16 cellular contexts compared by ENCODE assay signal in the genomic region with DNA sequence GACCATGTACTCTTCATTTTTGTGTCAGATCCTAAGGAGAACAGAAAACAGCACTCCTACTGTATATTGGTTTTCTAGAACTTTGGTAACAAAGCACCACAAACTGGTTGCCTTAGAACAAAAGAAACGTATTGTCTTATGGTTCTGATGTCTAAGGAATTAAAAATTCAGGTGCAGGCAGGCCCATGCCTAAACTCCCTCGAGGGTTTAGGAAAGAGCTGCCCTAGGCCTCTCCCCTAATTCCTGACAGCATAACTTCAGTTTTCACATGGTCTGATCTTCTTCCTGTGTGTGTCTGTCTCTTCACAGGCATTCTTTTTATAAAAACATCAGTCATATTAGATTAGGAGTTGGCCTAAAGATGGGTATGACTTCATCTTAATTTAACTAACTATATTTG.
DNase-seq lines count a peak whose midpoint lies in the region; ATAC-seq and TF ChIP-seq lines count a peak whose summit lies in the region.
"Had no signal": no experiment of that assay in that cellular context is flagged by ENCODE, and none has a peak within 500 bp of the region (broad histone marks: within the 10 kb centered on the region; RNA-seq: fewer than 3 reads in every experiment).

No MANE protein-coding gene starts in this region.

- no peak overlapping the region for H2BK12ac ChIP-seq in neuronal stem cell (ENCODE audit: low read length)

- no peak overlapping the region for H2BK15ac ChIP-seq in neuronal stem cell (ENCODE audit: low read length)

- H2BK120ac ChIP-seq in neuronal stem cell (ENCODE audit: low read depth, low read length): no peak overlapping the region

- TF ChIP-seq CTCF in choroid plexus epithelial cell (conservative IDR thresholded peaks at IDR 0.05; ENCODE audit: low read depth, low read length) (no peak), foreskin keratinocyte (conservative IDR thresholded peaks at IDR 0.05) (no peak), dorsolateral prefrontal cortex (IDR thresholded peaks at IDR 0.05 in 54 of 56, conservative IDR thresholded peaks at IDR 0.05 in 2 of 56; ENCODE audit: low read depth in 1 of 56, partially characterized antibody in 56 of 56) (no peak)

- H3K9me3 ChIP-seq in neuronal stem cell (replicated peaks in 1 of 2; ENCODE audit: control insufficient read depth in 2 of 2, insufficient read depth in 1 of 2, low read depth in 1 of 2, low read length in 2 of 2): no peaks in the 10 kb centered on the region

- H2BK5ac ChIP-seq in neuronal stem cell (ENCODE audit: low read length): no peak overlapping the region

- no peak overlapping the region for H3K4me2 ChIP-seq in neuronal stem cell (ENCODE audit: insufficient read depth, low read length, poor library complexity, severe bottlenecking)
- H3K4me2 ChIP-seq: GM23338 had no signal

- DNase-seq in choroid plexus epithelial cell (ENCODE audit: low read depth) (peak; percentile 2), foreskin keratinocyte (peak; percentile 68 to 84), neuronal stem cell (ENCODE audit: low spot score) (no peak), dorsolateral prefrontal cortex (no peak)
- DNase-seq: C1 segment of cervical spinal cord; Calu3; CD4-positive, alpha-beta memory T cell; COR-L47; DMS53; DMS79 treated with DMSO at 0.1 percent for 48 hours; GF-D8; H9 had no signal

- no peak overlapping the region for H2AK5ac ChIP-seq in neuronal stem cell (ENCODE audit: low read depth, low read length)

- H3K4me3 ChIP-seq in choroid plexus epithelial cell (ENCODE audit: low read depth, low read length) (no peak overlapping the region), neuronal stem cell (ENCODE audit: low read length in 2 of 2) (no peak overlapping the region), dorsolateral prefrontal cortex (no peak overlapping the region)
- H3K4me3 ChIP-seq: GM23338 had no signal

- H3K23ac ChIP-seq in neuronal stem cell (ENCODE audit: low read depth, low read length, poor library complexity): no peak overlapping the region

- peak overlapping the region; percentile 7 for H2AFZ ChIP-seq in neuronal stem cell (ENCODE audit: low read length)

- no peak overlapping the region for H3K9ac ChIP-seq in neuronal stem cell (ENCODE audit: low read depth, low read length, poor library complexity)

- H3K27ac ChIP-seq in foreskin keratinocyte: peak overlapping the region; percentile 3
- no peak overlapping the region for H3K27ac ChIP-seq in neuronal stem cell (replicated peaks; ENCODE audit: low read length)
- no peak overlapping the region for H3K27ac ChIP-seq in dorsolateral prefrontal cortex

- no peak overlapping the region for H3K18ac ChIP-seq in neuronal stem cell (ENCODE audit: low read length)

- no peaks in the 10 kb centered on the region for H3K27me3 ChIP-seq in foreskin keratinocyte
- no peaks in the 10 kb centered on the region for H3K27me3 ChIP-seq in neuronal stem cell (ENCODE audit: control insufficient read depth in 3 of 3, insufficient read depth in 3 of 3, low read depth in 1 of 3, low read length in 3 of 3)
- H3K27me3 ChIP-seq in dorsolateral prefrontal cortex: no peaks in the 10 kb centered on the region

- no peak overlapping the region for H3K4ac ChIP-seq in neuronal stem cell (ENCODE audit: low read length)

- no peak overlapping the region for H4K8ac ChIP-seq in neuronal stem cell (ENCODE audit: low read depth, low read length)

- H3K4me1 ChIP-seq in foreskin keratinocyte: peaks cover 13% of the 10 kb centered on the region
- no peaks in the 10 kb centered on the region for H3K4me1 ChIP-seq in neuronal stem cell (ENCODE audit: control insufficient read depth in 2 of 2, insufficient read depth in 1 of 2, low read depth in 1 of 2, low read length in 2 of 2)

- intact Hi-C loops in dorsolateral prefrontal cortex (cut with DNase I): no loop called here

- H4K91ac ChIP-seq in neuronal stem cell (ENCODE audit: low read depth, low read length, poor library complexity): no peak overlapping the region

- no peaks in the 10 kb centered on the region for H3K36me3 ChIP-seq in neuronal stem cell (replicated peaks in 1 of 2; ENCODE audit: control insufficient read depth in 2 of 2, insufficient read depth in 2 of 2, low read length in 2 of 2)

- WGBS in neuronal stem cell (ENCODE audit: extremely low coverage in 2 of 2, insufficient read length in 2 of 2, insufficient replicate concordance in 1 of 2), 2 donors: no CpG with 5 or more reads among the region's 2 CpGs

- ATAC-seq in foreskin keratinocyte (peak; percentile 76), HG03457 (IDR thresholded peaks at IDR 0.05; ENCODE audit: unreplicated experiment) (no peak), GM21723 (IDR thresholded peaks at IDR 0.05; ENCODE audit: unreplicated experiment) (no peak)
- ATAC-seq: GM23338, HCT116 had no signal

- no peak overlapping the region for H3K14ac ChIP-seq in neuronal stem cell (ENCODE audit: low read length)

- no peaks in the 10 kb centered on the region for H3K79me1 ChIP-seq in neuronal stem cell (ENCODE audit: low read depth, low read length)

Comparison
In these comparisons a context has a peak if more than half of its experiments do, and no peak if none do; other contexts are left out.
1. DNase-seq: peak in choroid plexus epithelial cell (single experiment) and foreskin keratinocyte (2 of 2); none in neuronal stem cell (single experiment) and dorsolateral prefrontal cortex (0 of 10).